8 cellular contexts compared by ENCODE assay signal in the genomic region with DNA sequence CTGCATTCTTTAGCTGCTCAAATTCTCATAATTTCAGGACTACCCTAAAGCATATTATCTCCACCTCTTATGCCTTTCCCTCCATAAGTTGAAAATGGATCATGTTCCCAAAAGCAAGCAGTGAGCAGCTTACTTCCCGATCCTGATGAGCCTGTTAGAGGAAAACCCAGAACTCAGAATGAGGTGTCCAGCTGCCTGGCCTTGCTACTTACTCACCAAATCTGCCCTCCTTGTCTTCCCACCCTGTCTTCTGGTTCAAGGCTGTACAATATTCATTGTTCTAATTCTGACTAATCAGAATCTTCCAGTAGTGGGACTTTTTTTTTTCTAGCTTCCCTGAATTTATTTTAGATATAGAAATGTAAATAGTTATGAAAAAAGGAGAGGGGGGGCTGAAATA. TPM values are rescaled to one million over a fixed set of nuclear protein-coding genes. Genes with fewer than 3 reads are reported as not detected.
DNase-seq lines count a peak whose midpoint lies in the region; ATAC-seq, FAIRE-seq and TF ChIP-seq lines count a peak whose summit lies in the region.

No MANE protein-coding gene starts in this region.

- no peak overlapping the region for H3K4me3 ChIP-seq in left ventricle myocardium inferior
- H3K4me3 ChIP-seq in kidney (ENCODE audit: low read length in 2 of 2): no peak overlapping the region
- no peak overlapping the region for H3K4me3 ChIP-seq in uterus

- H3K4me1 ChIP-seq in left ventricle myocardium inferior (peaks cover 65% of the 10 kb centered on the region), kidney (ENCODE audit: control insufficient read depth in 1 of 2, insufficient read depth in 1 of 2, low read depth in 1 of 2, low read length in 2 of 2) (peaks cover 6 to 8% of the 10 kb centered on the region in 2 donors), uterus (peaks cover 4% of the 10 kb centered on the region in 2 donors)

- ATAC-seq in left ventricle myocardium superior (no peak), GM21529 (IDR thresholded peaks at IDR 0.05; ENCODE audit: unreplicated experiment) (no peak)
- ATAC-seq in activated naive CD8-positive, alpha-beta T cell treated with anti-CD3 and anti-CD28 coated beads, Interleukin-2, amount 10 ng/mL, durations not matched to agents 7 days and 5 days (ENCODE audit: low read depth): no peak

- POLR2A ChIA-PET in activated naive CD8-positive, alpha-beta T cell treated with anti-CD3 and anti-CD28 coated beads, Interleukin-2, amount 10 ng/mL, durations not matched to agents 7 days and 5 days (lab: Charles Lee): interaction anchor here (0.9 to 4.4 kb wide), 4 partner anchors 8 to 33 kb away, joined by 3 to 31 read pairs (median 4); a partner anchor contains a TSS

- peaks cover 48% of the 10 kb centered on the region for H3K4me1 Mint-ChIP-seq in activated naive CD8-positive, alpha-beta T cell treated with anti-CD3 and anti-CD28 coated beads, Interleukin-2, amount 10 ng/mL, durations not matched to agents 7 days and 5 days

- no peaks in the 10 kb centered on the region for H3K9me3 Mint-ChIP-seq in activated naive CD8-positive, alpha-beta T cell treated with anti-CD3 and anti-CD28 coated beads, Interleukin-2, amount 10 ng/mL, durations not matched to agents 7 days and 5 days

- peak overlapping the region; percentile 79 for H3K27ac Mint-ChIP-seq in activated naive CD8-positive, alpha-beta T cell treated with anti-CD3 and anti-CD28 coated beads, Interleukin-2, amount 10 ng/mL, durations not matched to agents 7 days and 5 days

- TF ChIP-seq CTCF in left ventricle myocardium inferior (IDR thresholded peaks at IDR 0.05; ENCODE audit: borderline replicate concordance): no peak
- no peak for TF ChIP-seq CTCF in kidney (IDR thresholded peaks at IDR 0.05; ENCODE audit: borderline replicate concordance, extremely low read depth, insufficient read depth)
- TF ChIP-seq CTCF in uterus (IDR thresholded peaks at IDR 0.05): no peak

- DNase-seq in left ventricle myocardium inferior (no peak), left ventricle myocardium superior (no peak), kidney (no peak), uterus (no peak), medulla oblongata (ENCODE audit: extremely low spot score) (no peak), NCI-H1105 treated with DMSO at 0.1 percent for 48 hours (lab: John Stamatoyannopoulos, UW) (no peak)
- DNase-seq in activated naive CD8-positive, alpha-beta T cell treated with anti-CD3 and anti-CD28 coated beads, Interleukin-2, amount 10 ng/mL, durations not matched to agents 7 days and 5 days: no peak

- TF ChIP-seq POLR2A in uterus (IDR thresholded peaks at IDR 0.05): no peak

- H3K27me3 Mint-ChIP-seq in activated naive CD8-positive, alpha-beta T cell treated with anti-CD3 and anti-CD28 coated beads, Interleukin-2, amount 10 ng/mL, durations not matched to agents 7 days and 5 days: no peaks in the 10 kb centered on the region

- H3K4me3 Mint-ChIP-seq in activated naive CD8-positive, alpha-beta T cell treated with anti-CD3 and anti-CD28 coated beads, Interleukin-2, amount 10 ng/mL, durations not matched to agents 7 days and 5 days: peak overlapping the region; percentile 52

- FAIRE-seq in kidney (lab: Jason Lieb, UNC): no peak

- H3K36me3 ChIP-seq in left ventricle myocardium inferior (peaks cover 7% of the 10 kb centered on the region), kidney (ENCODE audit: control insufficient read depth in 1 of 2, insufficient read depth in 2 of 2, low read length in 2 of 2) (no peaks in the 10 kb centered on the region), uterus (no peaks in the 10 kb centered on the region)

- no peaks in the 10 kb centered on the region for H3K27me3 ChIP-seq in left ventricle myocardium inferior (ENCODE audit: low read depth)
- no peaks in the 10 kb centered on the region for H3K27me3 ChIP-seq in uterus

- H3K9me3 ChIP-seq in left ventricle myocardium inferior (replicated peaks) (no peaks in the 10 kb centered on the region), kidney (ENCODE audit: control insufficient read depth in 1 of 2, low read length in 2 of 2) (no peaks in the 10 kb centered on the region), uterus (no peaks in the 10 kb centered on the region)

- peaks cover 32% of the 10 kb centered on the region for H3K36me3 Mint-ChIP-seq in activated naive CD8-positive, alpha-beta T cell treated with anti-CD3 and anti-CD28 coated beads, Interleukin-2, amount 10 ng/mL, durations not matched to agents 7 days and 5 days

- peak overlapping the region; percentile 70 for H3K27ac ChIP-seq in left ventricle myocardium inferior (replicated peaks)
- peak overlapping the region; percentile 19 to 57 for H3K27ac ChIP-seq in kidney (ENCODE audit: low read depth in 2 of 2, low read length in 2 of 2)
- H3K27ac ChIP-seq in uterus: peak overlapping the region; percentile 68 to 69

- intact Hi-C loops in left ventricle myocardium inferior (cut with micrococcal nuclease): no loop called here
- intact Hi-C loops in left ventricle myocardium superior (cut with micrococcal nuclease): no loop called here
- intact Hi-C loops in kidney (cut with DNase I): no loop called here
- intact Hi-C loops in uterus (cut with DNase I; ENCODE audit: low total_unique reads): no loop called here

- H3K9ac ChIP-seq in kidney (ENCODE audit: low read length in 2 of 2): no peak overlapping the region

RNA-seq across cellular contexts. Expression of a gene that starts 10.8 kb away (rescaled TPM):
- 45.4 TPM for total RNA-seq in left ventricle myocardium inferior
- 71.5 TPM for total RNA-seq in left ventricle myocardium superior
- 10 to 100 TPM; 24.9 to 26.9 TPM for total RNA-seq in activated naive CD8-positive, alpha-beta T cell treated with anti-CD3 and anti-CD28 coated beads, Interleukin-2, amount 10 ng/mL, durations not matched to agents 7 days and 5 days
- total RNA-seq in kidney: 31.7 TPM
- polyA plus RNA-seq in kidney (ENCODE audit: insufficient read depth, low read depth, low replicate concordance): 61.5 TPM
- total RNA-seq in uterus: 100 to 1,000 TPM in 1 of 4 donors, 10 to 100 TPM in 3; 40.0 to 201 (median 51.0) TPM

RNA-seq across cellular contexts. Expression of a gene that starts 11.2 kb away (rescaled TPM):
- total RNA-seq in left ventricle myocardium inferior (9.8 TPM), left ventricle myocardium superior (16.5 TPM), kidney (16.3 TPM), uterus (10 to 100 TPM; 14.7 to 38.0 (median 21.5) TPM)
- 10 to 100 TPM; 12.0 to 13.1 TPM for total RNA-seq in activated naive CD8-positive, alpha-beta T cell treated with anti-CD3 and anti-CD28 coated beads, Interleukin-2, amount 10 ng/mL, durations not matched to agents 7 days and 5 days
- 3.5 TPM for polyA plus RNA-seq in kidney (ENCODE audit: insufficient read depth, low read depth, low replicate concordance)
